1 cellular context compared by ENCODE assay signal in the genomic region with DNA sequence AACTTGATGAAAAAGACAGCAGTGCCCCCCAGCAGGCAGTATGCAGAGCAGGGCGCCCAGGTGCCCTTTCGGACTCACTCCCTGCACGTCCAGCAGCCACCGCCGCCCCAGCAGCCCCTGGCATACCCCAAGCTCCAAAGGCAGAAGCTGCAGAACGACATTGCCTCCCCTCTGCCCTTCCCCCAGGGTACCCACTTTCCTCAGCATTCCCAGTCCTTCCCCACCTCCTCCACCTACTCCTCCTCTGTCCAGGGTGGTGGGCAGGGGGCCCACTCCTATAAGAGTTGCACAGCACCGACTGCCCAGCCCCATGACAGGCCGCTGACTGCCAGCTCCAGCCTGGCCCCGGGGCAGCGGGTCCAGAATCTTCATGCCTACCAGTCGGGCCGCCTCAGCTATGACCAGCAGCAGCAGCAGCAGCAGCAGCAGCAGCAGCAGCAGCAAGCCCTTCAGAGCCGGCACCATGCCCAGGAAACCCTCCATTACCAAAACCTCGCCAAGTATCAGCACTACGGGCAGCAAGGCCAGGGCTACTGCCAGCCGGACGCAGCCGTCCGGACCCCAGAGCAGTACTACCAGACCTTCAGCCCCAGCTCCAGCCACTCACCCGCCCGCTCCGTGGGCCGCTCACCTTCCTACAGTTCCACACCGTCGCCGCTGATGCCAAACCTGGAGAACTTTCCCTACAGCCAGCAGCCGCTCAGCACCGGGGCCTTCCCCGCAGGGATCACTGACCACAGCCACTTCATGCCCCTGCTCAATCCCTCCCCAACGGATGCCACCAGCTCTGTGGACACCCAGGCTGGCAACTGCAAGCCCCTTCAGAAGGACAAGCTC.
TF ChIP-seq lines count a peak whose summit lies in the region.

No MANE protein-coding gene starts in this region.

TF ChIP-seq in neural cell, 6 proteins besides CTCF, POLR2A, EP300 and RAD21 (continued from another document):
- TF ChIP-seq, protein P1, sequence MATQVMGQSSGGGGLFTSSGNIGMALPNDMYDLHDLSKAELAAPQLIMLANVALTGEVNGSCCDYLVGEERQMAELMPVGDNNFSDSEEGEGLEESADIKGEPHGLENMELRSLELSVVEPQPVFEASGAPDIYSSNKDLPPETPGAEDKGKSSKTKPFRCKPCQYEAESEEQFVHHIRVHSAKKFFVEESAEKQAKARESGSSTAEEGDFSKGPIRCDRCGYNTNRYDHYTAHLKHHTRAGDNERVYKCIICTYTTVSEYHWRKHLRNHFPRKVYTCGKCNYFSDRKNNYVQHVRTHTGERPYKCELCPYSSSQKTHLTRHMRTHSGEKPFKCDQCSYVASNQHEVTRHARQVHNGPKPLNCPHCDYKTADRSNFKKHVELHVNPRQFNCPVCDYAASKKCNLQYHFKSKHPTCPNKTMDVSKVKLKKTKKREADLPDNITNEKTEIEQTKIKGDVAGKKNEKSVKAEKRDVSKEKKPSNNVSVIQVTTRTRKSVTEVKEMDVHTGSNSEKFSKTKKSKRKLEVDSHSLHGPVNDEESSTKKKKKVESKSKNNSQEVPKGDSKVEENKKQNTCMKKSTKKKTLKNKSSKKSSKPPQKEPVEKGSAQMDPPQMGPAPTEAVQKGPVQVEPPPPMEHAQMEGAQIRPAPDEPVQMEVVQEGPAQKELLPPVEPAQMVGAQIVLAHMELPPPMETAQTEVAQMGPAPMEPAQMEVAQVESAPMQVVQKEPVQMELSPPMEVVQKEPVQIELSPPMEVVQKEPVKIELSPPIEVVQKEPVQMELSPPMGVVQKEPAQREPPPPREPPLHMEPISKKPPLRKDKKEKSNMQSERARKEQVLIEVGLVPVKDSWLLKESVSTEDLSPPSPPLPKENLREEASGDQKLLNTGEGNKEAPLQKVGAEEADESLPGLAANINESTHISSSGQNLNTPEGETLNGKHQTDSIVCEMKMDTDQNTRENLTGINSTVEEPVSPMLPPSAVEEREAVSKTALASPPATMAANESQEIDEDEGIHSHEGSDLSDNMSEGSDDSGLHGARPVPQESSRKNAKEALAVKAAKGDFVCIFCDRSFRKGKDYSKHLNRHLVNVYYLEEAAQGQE (IDR thresholded peaks at IDR 0.05; ENCODE audit: borderline replicate concordance), result no peak
- no peak for TF ChIP-seq EZH2 (IDR thresholded peaks at IDR 0.05; ENCODE audit: borderline replicate concordance, insufficient read depth, low read length, poor library complexity, severe bottlenecking)
